12 cellular contexts compared by ENCODE assay signal in the genomic region with DNA sequence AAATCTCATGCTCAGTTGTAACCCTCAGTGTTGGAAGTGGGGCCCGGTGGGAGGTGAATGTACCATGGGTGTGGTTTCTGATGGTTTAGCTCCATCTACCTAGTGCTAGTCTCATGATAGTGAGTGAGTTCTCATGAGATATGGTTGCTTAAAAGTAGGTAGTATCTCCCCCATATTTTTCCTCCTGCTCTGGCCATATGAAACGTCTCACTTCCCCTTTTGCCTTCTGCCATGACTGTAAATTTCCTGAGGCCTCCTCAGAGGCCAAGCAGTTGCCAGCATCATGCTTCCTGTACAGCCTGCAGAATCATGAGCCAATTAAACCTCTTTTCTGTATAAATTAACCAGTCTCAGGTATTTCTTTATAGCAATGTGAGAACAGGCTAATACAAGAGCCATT.
DNase-seq lines count a peak whose midpoint lies in the region; ATAC-seq lines count a peak whose summit lies in the region.
"Had no signal": no experiment of that assay in that cellular context is flagged by ENCODE, and none has a peak within 500 bp of the region (broad histone marks: within the 10 kb centered on the region; RNA-seq: fewer than 3 reads in every experiment).

No MANE protein-coding gene starts in this region.

- in situ Hi-C loops in G401 (cut with HindIII; ENCODE audit: low sequenced_read_pairs) = no loop called here

- DNase-seq in OCI-M1 (lab: John Stamatoyannopoulos, UW) = peak; percentile 49
- DNase-seq in NCI-H526 (lab: John Stamatoyannopoulos, UW) = no peak
- DNase-seq in stimulated activated CD4-positive, alpha-beta T cell treated with anti-CD3 and anti-CD28 coated beads, Interleukin-4, amount 100 ng/mL, for 24 hours = no peak
- DNase-seq in G401 (ENCODE audit: low spot score) = no peak
- DNase-seq: activated T-cell treated with anti-CD3 and anti-CD28 coated beads for 4 hours, naive B cell, NCI-H1105, T-helper 9 cell had no signal

- ATAC-seq in GM18508 (IDR thresholded peaks at IDR 0.05; ENCODE audit: insufficient read depth, unreplicated experiment) = peak; percentile 36
- ATAC-seq in GM21515 (IDR thresholded peaks at IDR 0.05; ENCODE audit: unreplicated experiment) = peak; percentile 46
- ATAC-seq in HG03139 (IDR thresholded peaks at IDR 0.05; ENCODE audit: unreplicated experiment) = peak; percentile 45
- no peak for ATAC-seq in esophagus mucosa
